1 cellular context compared by ENCODE assay signal in genomic region chr9:109320734-109321448, GRCh38.
TF ChIP-seq lines count a peak whose summit lies in the region.

Gene EPB41L4B, minus strand, starts transcription at chr9:109321059. Its CDS starts 613 bp downstream, at chr9:109320446.

TF ChIP-seq in K562, 482 proteins besides CTCF, POLR2A, EP300 and RAD21 (continued from another document and continues in another):
- TF ChIP-seq AFF4 (CRISPR knock-in tag; IDR thresholded peaks at IDR 0.05) (no peak), SLC30A9 (CRISPR knock-in tag; IDR thresholded peaks at IDR 0.05) (no peak), HDAC3 (IDR thresholded peaks at IDR 0.05; ENCODE audit: borderline replicate concordance, partially characterized antibody) (no peak), PYGO2 (tag; IDR thresholded peaks at IDR 0.05) (no peak), RCOR1 (IDR thresholded peaks at IDR 0.05; ENCODE audit: borderline replicate concordance in 1 of 2, low read depth in 2 of 2, low read length in 2 of 2) (peak in 1 of 2 experiments; percentile 62; a peak in 2 of 4 replicates), ILK (tag; IDR thresholded peaks at IDR 0.05; ENCODE audit: borderline replicate concordance, low read depth) (no peak), COPS2 (conservative IDR thresholded peaks at IDR 0.05) (no peak), ZNF766 (CRISPR knock-in tag; conservative IDR thresholded peaks at IDR 0.05) (no peak), ZBTB43 (CRISPR knock-in tag; IDR thresholded peaks at IDR 0.05) (peak; percentile 83), ZNF778 (CRISPR knock-in tag; IDR thresholded peaks at IDR 0.05) (no peak), HNRNPUL1 (IDR thresholded peaks at IDR 0.05; ENCODE audit: low read length) (no peak), ZNF644 (tag; IDR thresholded peaks at IDR 0.05; ENCODE audit: low read depth) (no peak), PREB (CRISPR knock-in tag; IDR thresholded peaks at IDR 0.05) (no peak), RNF219 (CRISPR knock-in tag; IDR thresholded peaks at IDR 0.05) (no peak), ELK3 (CRISPR knock-in tag; IDR thresholded peaks at IDR 0.05) (no peak), SRSF9 (IDR thresholded peaks at IDR 0.05; ENCODE audit: borderline replicate concordance, low read depth, low read length) (no peak), NONO (IDR thresholded peaks at IDR 0.05; ENCODE audit: low read depth in 2 of 2, low read length in 1 of 2) (peak in 1 of 2 experiments; percentile 80; a peak in 2 of 4 replicates), EP400 (IDR thresholded peaks at IDR 0.05) (no peak), ZNF407 (IDR thresholded peaks at IDR 0.05; ENCODE audit: low read depth) (no peak), FOXJ2 (tag; IDR thresholded peaks at IDR 0.05) (no peak), ZNF184 (CRISPR knock-in tag; IDR thresholded peaks at IDR 0.05) (no peak), MAFK (IDR thresholded peaks at IDR 0.05; ENCODE audit: low read length) (no peak), THAP12 (CRISPR knock-in tag; IDR thresholded peaks at IDR 0.05) (0 out of 2 replicates have a peak, but pooled peaks have one; percentile 34), ZNF444 (CRISPR knock-in tag; IDR thresholded peaks at IDR 0.05) (no peak), SP2 (IDR thresholded peaks at IDR 0.05; ENCODE audit: extremely low read depth, low read depth, low read length, poor library complexity, severe bottlenecking) (no peak), E2F6 (IDR thresholded peaks at IDR 0.05; ENCODE audit: borderline replicate concordance in 1 of 2, extremely low read depth in 1 of 2, insufficient read depth in 1 of 2, insufficient read length in 1 of 2, low read depth in 1 of 2, low read length in 1 of 2, poor library complexity in 1 of 2, severe bottlenecking in 1 of 2) (peak; percentile 82 to 86), E2F1 (CRISPR knock-in tag; IDR thresholded peaks at IDR 0.05) (no peak), CLOCK (CRISPR knock-in tag; IDR thresholded peaks at IDR 0.05; ENCODE audit: borderline replicate concordance) (no peak)
